14 cellular contexts compared by ENCODE assay signal in the genomic region with DNA sequence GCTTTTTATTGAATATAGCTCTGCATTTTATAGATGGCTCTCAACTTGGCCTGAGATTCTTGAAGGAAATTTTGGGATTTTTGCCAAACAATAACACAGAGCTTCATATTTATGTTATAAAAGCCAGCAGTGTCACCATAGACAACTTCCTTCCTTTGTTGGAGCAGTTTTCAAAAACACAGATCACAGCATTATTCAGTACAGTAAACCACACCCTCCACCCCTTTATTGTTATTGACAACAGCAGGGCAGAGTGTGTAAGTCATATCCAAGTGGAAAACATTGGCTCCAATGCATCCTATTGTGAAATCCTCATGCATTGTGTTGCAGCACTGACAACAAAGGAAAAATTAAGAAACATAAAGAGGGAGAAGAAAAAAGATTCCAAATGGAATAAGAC.
A peak's percentile ranks its signal among the peaks of the same experiment; 100 is the strongest.
DNase-seq lines count a peak whose midpoint lies in the region; ATAC-seq and TF ChIP-seq lines count a peak whose summit lies in the region.
"Had no signal": no experiment of that assay in that cellular context is flagged by ENCODE, and none has a peak within 500 bp of the region (broad histone marks: within the 10 kb centered on the region; RNA-seq: fewer than 3 reads in every experiment).

No MANE protein-coding gene starts in this region.

- H3K4me1 ChIP-seq in stomach, result peaks cover 11 to 60% (median 34%) of the 10 kb centered on the region in 4 donors

- H3K27ac Mint-ChIP-seq in chondrocyte (ENCODE audit: unreplicated experiment), result peak overlapping the region; percentile 87
- H3K27ac Mint-ChIP-seq: CD4-positive, alpha-beta memory T cell; naive B cell had no signal

- peaks cover 3% of the 10 kb centered on the region for H3K9me3 Mint-ChIP-seq in chondrocyte (ENCODE audit: low read depth)

- no peaks in the 10 kb centered on the region for H3K36me3 Mint-ChIP-seq in chondrocyte (ENCODE audit: low read depth)
- H3K36me3 Mint-ChIP-seq: CD4-positive, alpha-beta memory T cell; naive B cell had no signal

- peak; percentile 34; the same call in 1 of the 2 replicates for TF ChIP-seq EP300 in Ishikawa (IDR thresholded peaks at IDR 0.05; ENCODE audit: borderline replicate concordance)
- TF ChIP-seq EP300 in stomach (IDR thresholded peaks at IDR 0.05), result no peak

- no peaks in the 10 kb centered on the region for H3K27me3 Mint-ChIP-seq in chondrocyte (ENCODE audit: low read depth)
- H3K27me3 Mint-ChIP-seq: naive B cell had no signal

- ATAC-seq in HG03280 (IDR thresholded peaks at IDR 0.05; ENCODE audit: unreplicated experiment) (no peak), HG03432 (IDR thresholded peaks at IDR 0.05; ENCODE audit: unreplicated experiment) (no peak)

- H3K4me3 ChIP-seq in stomach, result no peak overlapping the region
- H3K4me3 ChIP-seq in coronary artery, result no peak overlapping the region
- H3K4me3 ChIP-seq: HAP-1 had no signal

- no peak overlapping the region for H3K4me3 Mint-ChIP-seq in chondrocyte (ENCODE audit: unreplicated experiment)
- H3K4me3 Mint-ChIP-seq: CD4-positive, alpha-beta memory T cell; naive B cell had no signal

- no peak for TF ChIP-seq POLR2A in stomach (IDR thresholded peaks at IDR 0.05)

- H3K36me3 ChIP-seq in stomach, result no peaks in the 10 kb centered on the region
- H3K36me3 ChIP-seq: HAP-1 had no signal

- TF ChIP-seq RAD21 in Ishikawa (IDR thresholded peaks at IDR 0.05; ENCODE audit: low read depth), result no peak

- intact Hi-C loops in stomach (cut with DNase I; ENCODE audit: low total_unique reads), result no loop called here

- H3K27me3 ChIP-seq in stomach, result no peaks in the 10 kb centered on the region

- DNase-seq in chondrocyte (ENCODE audit: low spot score), result no peak
- peak; percentile 34 for DNase-seq in left kidney (ENCODE audit: low read depth, low spot score)
- DNase-seq in stomach, result no peak
- DNase-seq in NCI-H748 (lab: John Stamatoyannopoulos, UW; ENCODE audit: unreplicated experiment), result no peak
- no peak for DNase-seq in coronary artery (ENCODE audit: low spot score)
- DNase-seq: activated naive CD4-positive, alpha-beta T cell treated with anti-CD3 and anti-CD28 coated beads, Interleukin-2, amount 50 U/mL, for 16 hours; CD4-positive, alpha-beta memory T cell; naive B cell; NCI-H1105 treated with DMSO at 0.1 percent for 48 hours; RPMI8226 had no signal

- peak overlapping the region in 3 of 5 donors; percentile 31 to 88 (median 56) for H3K27ac ChIP-seq in stomach
- H3K27ac ChIP-seq in coronary artery, result no peak overlapping the region

- peaks cover 85% of the 10 kb centered on the region for H3K4me1 Mint-ChIP-seq in chondrocyte (ENCODE audit: low read depth)
- H3K4me1 Mint-ChIP-seq: CD4-positive, alpha-beta memory T cell; naive B cell had no signal

- H3K9me3 ChIP-seq in stomach, result no peaks in the 10 kb centered on the region
- H3K9me3 ChIP-seq: HAP-1 had no signal

- TF ChIP-seq CTCF in chondrocyte (IDR thresholded peaks at IDR 0.05) (no peak), stomach (IDR thresholded peaks at IDR 0.05) (no peak), coronary artery (IDR thresholded peaks at IDR 0.05) (no peak)

TF ChIP-seq in Ishikawa, 13 proteins besides CTCF, POLR2A, EP300 and RAD21:
- TF ChIP-seq, protein P1, sequence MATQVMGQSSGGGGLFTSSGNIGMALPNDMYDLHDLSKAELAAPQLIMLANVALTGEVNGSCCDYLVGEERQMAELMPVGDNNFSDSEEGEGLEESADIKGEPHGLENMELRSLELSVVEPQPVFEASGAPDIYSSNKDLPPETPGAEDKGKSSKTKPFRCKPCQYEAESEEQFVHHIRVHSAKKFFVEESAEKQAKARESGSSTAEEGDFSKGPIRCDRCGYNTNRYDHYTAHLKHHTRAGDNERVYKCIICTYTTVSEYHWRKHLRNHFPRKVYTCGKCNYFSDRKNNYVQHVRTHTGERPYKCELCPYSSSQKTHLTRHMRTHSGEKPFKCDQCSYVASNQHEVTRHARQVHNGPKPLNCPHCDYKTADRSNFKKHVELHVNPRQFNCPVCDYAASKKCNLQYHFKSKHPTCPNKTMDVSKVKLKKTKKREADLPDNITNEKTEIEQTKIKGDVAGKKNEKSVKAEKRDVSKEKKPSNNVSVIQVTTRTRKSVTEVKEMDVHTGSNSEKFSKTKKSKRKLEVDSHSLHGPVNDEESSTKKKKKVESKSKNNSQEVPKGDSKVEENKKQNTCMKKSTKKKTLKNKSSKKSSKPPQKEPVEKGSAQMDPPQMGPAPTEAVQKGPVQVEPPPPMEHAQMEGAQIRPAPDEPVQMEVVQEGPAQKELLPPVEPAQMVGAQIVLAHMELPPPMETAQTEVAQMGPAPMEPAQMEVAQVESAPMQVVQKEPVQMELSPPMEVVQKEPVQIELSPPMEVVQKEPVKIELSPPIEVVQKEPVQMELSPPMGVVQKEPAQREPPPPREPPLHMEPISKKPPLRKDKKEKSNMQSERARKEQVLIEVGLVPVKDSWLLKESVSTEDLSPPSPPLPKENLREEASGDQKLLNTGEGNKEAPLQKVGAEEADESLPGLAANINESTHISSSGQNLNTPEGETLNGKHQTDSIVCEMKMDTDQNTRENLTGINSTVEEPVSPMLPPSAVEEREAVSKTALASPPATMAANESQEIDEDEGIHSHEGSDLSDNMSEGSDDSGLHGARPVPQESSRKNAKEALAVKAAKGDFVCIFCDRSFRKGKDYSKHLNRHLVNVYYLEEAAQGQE (IDR thresholded peaks at IDR 0.05; ENCODE audit: low read depth), result no peak
- TF ChIP-seq FOXM1 (IDR thresholded peaks at IDR 0.05; ENCODE audit: borderline replicate concordance, low read depth) (no peak), NFIC (IDR thresholded peaks at IDR 0.05) (peak; percentile 18; the same call in 1 of the 2 replicates), TCF12 (IDR thresholded peaks at IDR 0.05; ENCODE audit: low read depth) (no peak), TEAD4 (IDR thresholded peaks at IDR 0.05) (no peak), YY1 (IDR thresholded peaks at IDR 0.05; ENCODE audit: low read depth) (no peak), TAF1 (IDR thresholded peaks at IDR 0.05; ENCODE audit: low read depth) (no peak), CREB1 (IDR thresholded peaks at IDR 0.05; ENCODE audit: low read depth) (no peak), CEBPB (IDR thresholded peaks at IDR 0.05) (peak; percentile 81), ZBTB7A (IDR thresholded peaks at IDR 0.05; ENCODE audit: low read depth) (no peak), EGR1 (IDR thresholded peaks at IDR 0.05) (no peak)
- TF ChIP-seq, protein P2, sequence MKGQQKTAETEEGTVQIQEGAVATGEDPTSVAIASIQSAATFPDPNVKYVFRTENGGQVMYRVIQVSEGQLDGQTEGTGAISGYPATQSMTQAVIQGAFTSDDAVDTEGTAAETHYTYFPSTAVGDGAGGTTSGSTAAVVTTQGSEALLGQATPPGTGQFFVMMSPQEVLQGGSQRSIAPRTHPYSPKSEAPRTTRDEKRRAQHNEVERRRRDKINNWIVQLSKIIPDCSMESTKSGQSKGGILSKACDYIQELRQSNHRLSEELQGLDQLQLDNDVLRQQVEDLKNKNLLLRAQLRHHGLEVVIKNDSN (IDR thresholded peaks at IDR 0.05), result no peak
- TF ChIP-seq, protein P3, sequence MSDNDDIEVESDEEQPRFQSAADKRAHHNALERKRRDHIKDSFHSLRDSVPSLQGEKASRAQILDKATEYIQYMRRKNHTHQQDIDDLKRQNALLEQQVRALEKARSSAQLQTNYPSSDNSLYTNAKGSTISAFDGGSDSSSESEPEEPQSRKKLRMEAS (IDR thresholded peaks at IDR 0.05), result no peak
TF ChIP-seq in Ishikawa: peak in this region for 2.

Comparison
In these comparisons a context has a peak if more than half of its experiments do, and no peak if none do; other contexts are left out.
1. H3K27ac ChIP-seq: peak in stomach (3 of 5); none in coronary artery (0 of 2).